In genomic region chr2:152349416-152349815, GRCh38 we compare ENCODE assay signal across 1 cellular context.
TF ChIP-seq lines count a peak whose summit lies in the region.

No MANE protein-coding gene starts in this region.

TF ChIP-seq in GM23338, 12 proteins besides CTCF, POLR2A, EP300 and RAD21 (continued from another document):
- TF ChIP-seq REST (IDR thresholded peaks at IDR 0.05; ENCODE audit: unreplicated experiment) (no peak), EZH2phosphoT487 (IDR thresholded peaks at IDR 0.05; ENCODE audit: unreplicated experiment) (no peak), ETS1 (IDR thresholded peaks at IDR 0.05) (no peak), EZH2 (IDR thresholded peaks at IDR 0.05; ENCODE audit: low read depth, unreplicated experiment) (no peak), JUNB (IDR thresholded peaks at IDR 0.05; ENCODE audit: unreplicated experiment) (no peak), POLR2AphosphoS5 (IDR thresholded peaks at IDR 0.05; ENCODE audit: low read depth) (no peak)
